In genomic region chr1:20551945-20552727, GRCh38 we compare ENCODE assay signal across 9 cellular contexts. TPM values are rescaled to one million over a fixed set of nuclear protein-coding genes. Genes with fewer than 3 reads are reported as not detected.
DNase-seq lines count a peak whose midpoint lies in the region; ATAC-seq and TF ChIP-seq lines count a peak whose summit lies in the region.
"Had no signal": no experiment of that assay in that cellular context is flagged by ENCODE, and none has a peak within 500 bp of the region (broad histone marks: within the 10 kb centered on the region; RNA-seq: fewer than 3 reads in every experiment).

Gene FAM43B, plus strand, starts transcription at chr1:20552573. Its CDS starts 401 bp downstream, at chr1:20552974.

- H3K4me1 ChIP-seq in naive thymus-derived CD4-positive, alpha-beta T cell (ENCODE audit: control insufficient read depth in 2 of 2, insufficient read depth in 2 of 2, low read length in 2 of 2): no peaks in the 10 kb centered on the region

- intact Hi-C loops in naive thymus-derived CD4-positive, alpha-beta T cell (cut with micrococcal nuclease): no loop called here

- H3K36me3 Mint-ChIP-seq in immature natural killer cell: no peaks in the 10 kb centered on the region
- no peaks in the 10 kb centered on the region for H3K36me3 Mint-ChIP-seq in naive thymus-derived CD4-positive, alpha-beta T cell

- no peaks in the 10 kb centered on the region for H3K9me3 Mint-ChIP-seq in immature natural killer cell
- peaks cover 0 to 1% (median 0%) of the 10 kb centered on the region in 11 donors for H3K9me3 Mint-ChIP-seq in naive thymus-derived CD4-positive, alpha-beta T cell
- H3K9me3 Mint-ChIP-seq: central memory CD8-positive, alpha-beta T cell had no signal

- no peak within 1 kb of the TSS for H3K27ac Mint-ChIP-seq in immature natural killer cell
- no peak within 1 kb of the TSS for H3K27ac Mint-ChIP-seq in naive thymus-derived CD4-positive, alpha-beta T cell

- peak within 1 kb of the TSS; percentile 26 for H3K4me3 ChIP-seq in epithelial cell of proximal tubule (ENCODE audit: low read depth, low read length)
- H3K4me3 ChIP-seq in naive thymus-derived CD4-positive, alpha-beta T cell (ENCODE audit: low read length): no peak within 1 kb of the TSS

- no peaks in the 10 kb centered on the region for H3K9me3 ChIP-seq in naive thymus-derived CD4-positive, alpha-beta T cell (ENCODE audit: control insufficient read depth in 2 of 3, low read length in 3 of 3)

- no peak within 1 kb of the TSS for H3K27ac ChIP-seq in naive thymus-derived CD4-positive, alpha-beta T cell (ENCODE audit: low read depth, low read length)

- CTCF ChIA-PET in naive thymus-derived CD4-positive, alpha-beta T cell (lab: Charles Lee): no interaction called here

- peaks cover 0 to 3% of the 10 kb centered on the region in 2 donors for H3K27me3 ChIP-seq in naive thymus-derived CD4-positive, alpha-beta T cell (ENCODE audit: control insufficient read depth in 2 of 2, insufficient read depth in 2 of 2, low read length in 2 of 2)

- DNase-seq in COR-L47 (lab: John Stamatoyannopoulos, UW) (peak; percentile 15), NCI-H69 (lab: John Stamatoyannopoulos, UW) (peak; percentile 8), epithelial cell of proximal tubule (ENCODE audit: low read depth) (no peak), myocyte (ENCODE audit: low read depth) (peak; percentile 22), immature natural killer cell (no peak), AML-193 (lab: John Stamatoyannopoulos, UW) (no peak)
- no peak for DNase-seq in naive thymus-derived CD4-positive, alpha-beta T cell

- TF ChIP-seq CTCF in epithelial cell of proximal tubule (conservative IDR thresholded peaks at IDR 0.05; ENCODE audit: low read depth, low read length): no peak

- POLR2A ChIA-PET in naive thymus-derived CD4-positive, alpha-beta T cell (lab: Charles Lee): no interaction called here

- H3K4me3 Mint-ChIP-seq in immature natural killer cell: no peak within 1 kb of the TSS
- no peak within 1 kb of the TSS for H3K4me3 Mint-ChIP-seq in naive thymus-derived CD4-positive, alpha-beta T cell
- H3K4me3 Mint-ChIP-seq: central memory CD8-positive, alpha-beta T cell had no signal

- no peak for ATAC-seq in naive thymus-derived CD4-positive, alpha-beta T cell
- no peak for ATAC-seq in GM21737 (IDR thresholded peaks at IDR 0.05; ENCODE audit: unreplicated experiment)

- no peaks in the 10 kb centered on the region for H3K36me3 ChIP-seq in naive thymus-derived CD4-positive, alpha-beta T cell (ENCODE audit: control insufficient read depth in 2 of 3, insufficient read depth in 3 of 3, low read length in 3 of 3)

- H3K27me3 Mint-ChIP-seq in immature natural killer cell (ENCODE audit: low read depth in 3 of 3): peaks cover 8 to 17% (median 8%) of the 10 kb centered on the region in 3 donors
- peaks cover 26 to 34% (median 28%) of the 10 kb centered on the region in 5 donors for H3K27me3 Mint-ChIP-seq in naive thymus-derived CD4-positive, alpha-beta T cell

- H3K4me1 Mint-ChIP-seq in immature natural killer cell: no peaks in the 10 kb centered on the region
- H3K4me1 Mint-ChIP-seq in naive thymus-derived CD4-positive, alpha-beta T cell: peaks cover 0 to 6% (median 3%) of the 10 kb centered on the region in 7 donors
- H3K4me1 Mint-ChIP-seq: central memory CD8-positive, alpha-beta T cell had no signal

RNA-seq across cellular contexts. Expression of gene FAM43B, which starts in this region (rescaled TPM):
- total RNA-seq in epithelial cell of proximal tubule (0.36 and 0.81 TPM in 2 replicates), myocyte (0.08 TPM in 1 of 2 replicates, not detected in the other)
- 0.19 TPM for polyA plus RNA-seq in myocyte (2012)
- not detected for polyA plus RNA-seq in immature natural killer cell
- not detected for total RNA-seq in naive thymus-derived CD4-positive, alpha-beta T cell
- polyA plus RNA-seq in naive thymus-derived CD4-positive, alpha-beta T cell: not detected

Comparison
In these comparisons a context has a peak if more than half of its experiments do, and no peak if none do; other contexts are left out.
1. Peak in DNase-seq in myocyte; RNA of the gene not detected or under 1 TPM.
2. DNase-seq: peak in COR-L47 (single experiment) and NCI-H69 (single experiment); none in epithelial cell of proximal tubule (single experiment), immature natural killer cell (0 of 3), AML-193 (0 of 2) and naive thymus-derived CD4-positive, alpha-beta T cell (0 of 9).